ENCODE assay signal across 8 cellular contexts in the genomic region with DNA sequence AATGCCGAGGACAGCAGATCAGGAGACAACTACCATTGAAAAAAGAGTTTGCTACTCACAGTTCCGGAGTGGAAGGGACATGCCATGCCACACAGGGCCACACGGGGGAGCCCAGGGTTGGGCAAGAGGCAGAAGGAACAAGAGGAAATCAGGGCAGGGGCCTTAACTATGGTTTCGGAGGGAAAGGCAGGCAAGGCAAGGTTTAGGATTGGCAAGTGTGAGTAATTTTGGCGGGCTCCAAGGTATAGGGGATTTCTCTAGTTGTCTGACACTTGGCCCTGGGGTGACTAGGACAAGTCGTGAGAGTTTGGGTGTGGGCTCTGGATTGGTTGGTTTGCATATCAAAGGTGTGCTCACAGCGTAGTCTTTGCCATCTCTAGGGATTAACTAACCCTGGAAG. TPM values are rescaled to one million over a fixed set of nuclear protein-coding genes. Genes with fewer than 3 reads are reported as not detected.
DNase-seq lines count a peak whose midpoint lies in the region; ATAC-seq, FAIRE-seq and TF ChIP-seq lines count a peak whose summit lies in the region.

No MANE protein-coding gene starts in this region.

- H3K36me3 ChIP-seq in H1 (ENCODE audit: control insufficient read depth in 2 of 4, insufficient read depth in 4 of 4, low read length in 3 of 4) = no peaks in the 10 kb centered on the region

- DNase-seq in GM12864 (ENCODE audit: low read depth) (no peak), NCI-H1930 (lab: John Stamatoyannopoulos, UW) (peak; percentile 18 to 27), H1 (ENCODE audit: low read depth in 1 of 2, low spot score in 2 of 2) (peak; percentile 57 to 97), superior temporal gyrus (ENCODE audit: extremely low spot score) (peak; percentile 67), medulla oblongata (ENCODE audit: extremely low spot score) (no peak)
- peak; percentile 76 for DNase-seq in activated CD4-positive, alpha-beta memory T cell treated with anti-CD3 and anti-CD28 coated beads for 36 hours
- DNase-seq in natural killer cell treated with Interleukin-12 subunit alpha and Interleukin-12 subunit beta and Interleukin-15 and Interleukin-18, amount 100 ng/mL, for 72 hours (ENCODE audit: low spot score) = peak; percentile 69

- peak; percentile 83 to 89 for TF ChIP-seq RAD21 in H1 (IDR thresholded peaks at IDR 0.05 in 1 of 2, conservative IDR thresholded peaks at IDR 0.05 in 1 of 2; ENCODE audit: low read depth in 2 of 2, low read length in 2 of 2)

- H3K9me3 Mint-ChIP-seq in activated CD4-positive, alpha-beta memory T cell treated with anti-CD3 and anti-CD28 coated beads for 36 hours = no peaks in the 10 kb centered on the region
- no peaks in the 10 kb centered on the region for H3K9me3 Mint-ChIP-seq in natural killer cell treated with Interleukin-12 subunit alpha and Interleukin-12 subunit beta and Interleukin-15 and Interleukin-18, amount 100 ng/mL, for 72 hours

- no peaks in the 10 kb centered on the region for H3K23me2 ChIP-seq in H1 (ENCODE audit: low read depth, low read length)

- no peak for TF ChIP-seq POLR2A in H1 (IDR thresholded peaks at IDR 0.05; ENCODE audit: control extremely low read depth in 1 of 2, low read depth in 2 of 2, low read length in 2 of 2)

- no peak overlapping the region for H2BK20ac ChIP-seq in H1 (ENCODE audit: low read length)

- no peak overlapping the region for H3K14ac ChIP-seq in H1 (ENCODE audit: insufficient read length)

- no peak overlapping the region for H3K4ac ChIP-seq in H1 (replicated peaks; ENCODE audit: insufficient read length, low read depth, low read length)

- no peaks in the 10 kb centered on the region; a peak in 1 of 7 replicates for H3K27me3 ChIP-seq in H1 (replicated peaks in 1 of 4; ENCODE audit: control insufficient read depth in 3 of 4, extremely low read depth in 1 of 4, insufficient read depth in 3 of 4, low read length in 3 of 4)

- H3K4me3 Mint-ChIP-seq in activated CD4-positive, alpha-beta memory T cell treated with anti-CD3 and anti-CD28 coated beads for 36 hours = no peak overlapping the region
- no peak overlapping the region for H3K4me3 Mint-ChIP-seq in natural killer cell treated with Interleukin-12 subunit alpha and Interleukin-12 subunit beta and Interleukin-15 and Interleukin-18, amount 100 ng/mL, for 72 hours

- peaks cover 5% of the 10 kb centered on the region for H3K4me1 Mint-ChIP-seq in activated CD4-positive, alpha-beta memory T cell treated with anti-CD3 and anti-CD28 coated beads for 36 hours (ENCODE audit: low read depth)
- peaks cover 12 to 15% of the 10 kb centered on the region in 2 donors for H3K4me1 Mint-ChIP-seq in natural killer cell treated with Interleukin-12 subunit alpha and Interleukin-12 subunit beta and Interleukin-15 and Interleukin-18, amount 100 ng/mL, for 72 hours (ENCODE audit: low read depth in 2 of 2)

- H3K9ac ChIP-seq in H1 (replicated peaks in 1 of 4; ENCODE audit: extremely low read depth in 1 of 4, low read depth in 3 of 4, low read length in 3 of 4) = no peak overlapping the region

- H4K20me1 ChIP-seq in H1 (replicated peaks in 1 of 2; ENCODE audit: control insufficient read depth in 1 of 2, insufficient read depth in 2 of 2, low read length in 2 of 2) = no peaks in the 10 kb centered on the region

- no peaks in the 10 kb centered on the region for H3K9me3 ChIP-seq in H1 (ENCODE audit: insufficient read depth in 2 of 2, low read depth in 1 of 2, low read length in 1 of 2)

- H3K56ac ChIP-seq in H1 (replicated peaks; ENCODE audit: insufficient read length, low read depth, low read length) = no peak overlapping the region

- FAIRE-seq in H1 (lab: Jason Lieb, UNC) = peak; percentile 70

- H3K4me2 ChIP-seq in H1 (ENCODE audit: insufficient read depth in 1 of 2, low read depth in 2 of 2, low read length in 2 of 2) = no peak overlapping the region

- CTCF ChIA-PET in activated CD4-positive, alpha-beta memory T cell treated with anti-CD3 and anti-CD28 coated beads for 36 hours (lab: Charles Lee) = interaction anchor here (0.7 to 1.2 kb wide), 4 partner anchors 30 to 535 kb away, joined by 3 to 5 read pairs (median 3); no protein-coding TSS in a partner anchor
- CTCF ChIA-PET in H1 (lab: Charles Lee; ENCODE audit: partially characterized antibody) = interaction anchor here (0.8 to 5.3 kb wide), 20 partner anchors 10 to 528 kb away, joined by 3 to 35 read pairs (median 4); a partner anchor contains a TSS

- H2BK15ac ChIP-seq in H1 (ENCODE audit: low read length) = no peak overlapping the region

- no peak overlapping the region for H4K5ac ChIP-seq in H1 (ENCODE audit: insufficient read length, low read depth, low read length)

- H3K36me3 Mint-ChIP-seq in activated CD4-positive, alpha-beta memory T cell treated with anti-CD3 and anti-CD28 coated beads for 36 hours = no peaks in the 10 kb centered on the region
- no peaks in the 10 kb centered on the region for H3K36me3 Mint-ChIP-seq in natural killer cell treated with Interleukin-12 subunit alpha and Interleukin-12 subunit beta and Interleukin-15 and Interleukin-18, amount 100 ng/mL, for 72 hours

- H3K4me1 ChIP-seq in H1 (replicated peaks in 1 of 4; ENCODE audit: control insufficient read depth in 3 of 4, insufficient read depth in 4 of 4, low read length in 3 of 4) = peaks cover 1 to 9% (median 7%) of the 10 kb centered on the region in 4 experiments; a peak in 4 of 7 replicates

- no peak overlapping the region for H3K18ac ChIP-seq in H1 (ENCODE audit: extremely low read depth, low read length)

- intact Hi-C loops in activated CD4-positive, alpha-beta memory T cell treated with anti-CD3 and anti-CD28 coated beads for 36 hours (cut with micrococcal nuclease) = loop anchor here (10.0 kb wide), 1 partner anchor 300 kb away; no protein-coding TSS in a partner anchor

- TF ChIP-seq CTCF in GM12864 (IDR thresholded peaks at IDR 0.05; ENCODE audit: low read depth, low read length, missing control alignments) = peak; percentile 80
- peak; percentile 90 to 97 (median 93) for TF ChIP-seq CTCF in H1 (IDR thresholded peaks at IDR 0.05; ENCODE audit: control extremely low read depth in 1 of 3, insufficient read depth in 1 of 3, low read depth in 1 of 3, low read length in 3 of 3)

- no peak overlapping the region for H2AFZ ChIP-seq in H1 (ENCODE audit: low read length)

- no peak overlapping the region for H2AK5ac ChIP-seq in H1 (ENCODE audit: low read depth, low read length)

- TF ChIP-seq EP300 in H1 (IDR thresholded peaks at IDR 0.05; ENCODE audit: borderline replicate concordance in 1 of 2, low read depth in 2 of 2, low read length in 2 of 2) = no peak

- H2BK120ac ChIP-seq in H1 (replicated peaks; ENCODE audit: low read depth, low read length) = no peak overlapping the region

- H3K23ac ChIP-seq in H1 (ENCODE audit: insufficient read length) = no peak overlapping the region

- H3K27ac Mint-ChIP-seq in activated CD4-positive, alpha-beta memory T cell treated with anti-CD3 and anti-CD28 coated beads for 36 hours = no peak overlapping the region
- H3K27ac Mint-ChIP-seq in natural killer cell treated with Interleukin-12 subunit alpha and Interleukin-12 subunit beta and Interleukin-15 and Interleukin-18, amount 100 ng/mL, for 72 hours = no peak overlapping the region

- 40% methylated on average over 7 of the region's 7 CpGs; no CpG with 5 or more reads in 1 of the 2 experiments for WGBS in H1 (ENCODE audit: extremely low coverage in 1 of 2, insufficient coverage in 1 of 2, insufficient read length in 1 of 2, insufficient replicate concordance in 2 of 2, low coverage in 1 of 2, low lambda C conversion rate in 2 of 2, missing lambda C conversion rate in 1 of 2), 2 experiments

- no peak overlapping the region for H4K8ac ChIP-seq in H1 (ENCODE audit: extremely low read depth, insufficient read depth, low read length)

- H3K79me1 ChIP-seq in H1 (ENCODE audit: low read depth, low read length) = no peaks in the 10 kb centered on the region

- H3K79me2 ChIP-seq in H1 (ENCODE audit: control insufficient read depth in 1 of 2, insufficient read depth in 2 of 2, low read length in 2 of 2) = no peaks in the 10 kb centered on the region

- no peak overlapping the region for H3K27ac ChIP-seq in H1 (ENCODE audit: low read depth, low read length)

- H3K4me3 ChIP-seq in GM12864 (ENCODE audit: low read depth, low read length) (no peak overlapping the region), H1 (ENCODE audit: extremely low read depth in 1 of 4, insufficient read depth in 2 of 4, low read depth in 3 of 4, low read length in 4 of 4) (no peak overlapping the region)

- H2BK5ac ChIP-seq in H1 (ENCODE audit: low read depth, low read length) = no peak overlapping the region

- POLR2A ChIA-PET in activated CD4-positive, alpha-beta memory T cell treated with anti-CD3 and anti-CD28 coated beads for 36 hours (lab: Charles Lee) = no interaction called here
- POLR2A ChIA-PET in H1 (lab: Charles Lee; ENCODE audit: partially characterized antibody) = no interaction called here

- no peak overlapping the region for H4K91ac ChIP-seq in H1 (replicated peaks; ENCODE audit: insufficient read length, low read length)

- H3K27me3 Mint-ChIP-seq in activated CD4-positive, alpha-beta memory T cell treated with anti-CD3 and anti-CD28 coated beads for 36 hours = peaks cover 4% of the 10 kb centered on the region
- peaks cover 0 to 2% of the 10 kb centered on the region in 2 donors for H3K27me3 Mint-ChIP-seq in natural killer cell treated with Interleukin-12 subunit alpha and Interleukin-12 subunit beta and Interleukin-15 and Interleukin-18, amount 100 ng/mL, for 72 hours

- no peak overlapping the region for H2BK12ac ChIP-seq in H1 (ENCODE audit: low read depth, low read length)

- ATAC-seq in natural killer cell treated with Interleukin-12 subunit alpha and Interleukin-12 subunit beta and Interleukin-15 and Interleukin-18, amount 100 ng/mL, for 72 hours = peak; percentile 69 to 78
- ATAC-seq in GM19397 (IDR thresholded peaks at IDR 0.05; ENCODE audit: unreplicated experiment) = no peak

RNA-seq across cellular contexts. Expression of a gene that starts 27.0 kb away (rescaled TPM):
- total RNA-seq in activated CD4-positive, alpha-beta memory T cell treated with anti-CD3 and anti-CD28 coated beads for 36 hours = under 1 TPM; 0.29 to 0.31 TPM
- total RNA-seq in H1 (2021; fragmentation: NEBNext Ultra II Directional; extraction: Animal tissue kit (Norgen Biotek cat#: 25700)) = 2.0 and 2.3 TPM in 2 replicates
- polyA plus RNA-seq in H1 (2011; rRNA removed) = 2.0 and 3.6 TPM in 2 replicates
- polyA plus RNA-seq in H1 (2011; cell fraction: cytosol; rRNA removed) = 2.2 TPM
- polyA plus RNA-seq in H1 (2011; cell fraction: nucleus; rRNA removed) = 4.4 TPM
- 1.5 to 2.2 TPM (median 2.1 TPM) in 4 replicates for polyA plus RNA-seq in H1 (2012, experiment 1 of 2)
- 1.9 TPM for polyA plus RNA-seq in H1 (2012, experiment 2 of 2)
- polyA plus RNA-seq in H1 (2013, experiment 1 of 2) = 2.0 TPM
- 2.1 TPM for polyA plus RNA-seq in H1 (2013, experiment 2 of 2)
- 1.2 and 1.4 TPM in 2 replicates for polyA minus RNA-seq in H1 (2011; rRNA and poly(A)+ RNA removed)
- 2.0 TPM for polyA minus RNA-seq in H1 (2011; cell fraction: cytosol; rRNA and poly(A)+ RNA removed)
- polyA minus RNA-seq in H1 (2011; cell fraction: nucleus; rRNA and poly(A)+ RNA removed) = 6.2 TPM
- under 1 TPM; 0.10 to 0.20 TPM for total RNA-seq in natural killer cell treated with Interleukin-12 subunit alpha and Interleukin-12 subunit beta and Interleukin-15 and Interleukin-18, amount 100 ng/mL, for 72 hours

RNA-seq across cellular contexts. Expression of a gene that starts 28.8 kb away (rescaled TPM):
- total RNA-seq in activated CD4-positive, alpha-beta memory T cell treated with anti-CD3 and anti-CD28 coated beads for 36 hours = 10 to 100 TPM; 20.7 to 22.4 TPM
- total RNA-seq in H1 (2021; fragmentation: NEBNext Ultra II Directional; extraction: Animal tissue kit (Norgen Biotek cat#: 25700)) = 4.3 and 4.5 TPM in 2 replicates
- 2.7 and 4.2 TPM in 2 replicates for polyA plus RNA-seq in H1 (2011; rRNA removed)
- 2.9 TPM for polyA plus RNA-seq in H1 (2011; cell fraction: cytosol; rRNA removed)
- 6.8 TPM for polyA plus RNA-seq in H1 (2011; cell fraction: nucleus; rRNA removed)
- 3.5 to 6.0 TPM (median 3.9 TPM) in 4 replicates for polyA plus RNA-seq in H1 (2012, experiment 1 of 2)
- 2.5 TPM for polyA plus RNA-seq in H1 (2012, experiment 2 of 2)
- polyA plus RNA-seq in H1 (2013, experiment 1 of 2) = 3.0 TPM
- 2.9 TPM for polyA plus RNA-seq in H1 (2013, experiment 2 of 2)
- polyA minus RNA-seq in H1 (2011; rRNA and poly(A)+ RNA removed) = 4.7 and 5.2 TPM in 2 replicates
- 4.8 TPM for polyA minus RNA-seq in H1 (2011; cell fraction: cytosol; rRNA and poly(A)+ RNA removed)
- 6.2 TPM for polyA minus RNA-seq in H1 (2011; cell fraction: nucleus; rRNA and poly(A)+ RNA removed)
- total RNA-seq in natural killer cell treated with Interleukin-12 subunit alpha and Interleukin-12 subunit beta and Interleukin-15 and Interleukin-18, amount 100 ng/mL, for 72 hours = 100 to 1,000 TPM; 112 to 119 TPM

Comparison
In these comparisons a context has a peak if more than half of its experiments do, and no peak if none do; other contexts are left out.
1. DNase-seq: peak in NCI-H1930 (2 of 2), activated CD4-positive, alpha-beta memory T cell treated with anti-CD3 and anti-CD28 coated beads for 36 hours (single experiment), H1 (2 of 2), natural killer cell treated with Interleukin-12 subunit alpha and Interleukin-12 subunit beta and Interleukin-15 and Interleukin-18, amount 100 ng/mL, for 72 hours (single experiment) and superior temporal gyrus (single experiment); none in GM12864 (single experiment) and medulla oblongata (single experiment).
2. RNA of a gene that starts 28.8 kb away (total RNA-seq): 112 to 119 TPM in natural killer cell treated with Interleukin-12 subunit alpha and Interleukin-12 subunit beta and Interleukin-15 and Interleukin-18, amount 100 ng/mL, for 72 hours; 20.7 to 22.4 TPM in activated CD4-positive, alpha-beta memory T cell treated with anti-CD3 and anti-CD28 coated beads for 36 hours and 4.3 to 4.5 TPM in H1; every median in the first group is over 4 times any median in the second.